17 cellular contexts compared by ENCODE assay signal in genomic region chr3:108287146-108287545, GRCh38. TPM values are rescaled to one million over a fixed set of nuclear protein-coding genes. Genes with fewer than 3 reads are reported as not detected.
A peak's percentile ranks its signal among the peaks of the same experiment; 100 is the strongest.
DNase-seq lines count a peak whose midpoint lies in the region; ATAC-seq and TF ChIP-seq lines count a peak whose summit lies in the region.
"Had no signal": no experiment of that assay in that cellular context is flagged by ENCODE, and none has a peak within 500 bp of the region (broad histone marks: within the 10 kb centered on the region; RNA-seq: fewer than 3 reads in every experiment).

No MANE protein-coding gene starts in this region.

- H3K27ac Mint-ChIP-seq in stimulated activated effector memory CD8-positive, alpha-beta T cell treated with anti-CD3 and anti-CD28 coated beads, Interleukin-12 subunit alpha, Interleukin-12 subunit beta, amount 100 ng/mL, for 72 hours = no peak overlapping the region
- H3K27ac Mint-ChIP-seq in Calu3 (ENCODE audit: unreplicated experiment) = no peak overlapping the region
- H3K27ac Mint-ChIP-seq: progenitor cell of endocrine pancreas had no signal

- no peaks in the 10 kb centered on the region for H4K20me1 ChIP-seq in OCI-LY3 (ENCODE audit: insufficient read depth, low read length)

- H3K4me2 ChIP-seq in OCI-LY3 (ENCODE audit: low read length) = peak overlapping the region; percentile 10

- H3K4me3 ChIP-seq in OCI-LY3 (ENCODE audit: low read length) = no peak overlapping the region
- H3K4me3 ChIP-seq: thyroid gland had no signal

- no peaks in the 10 kb centered on the region for H3K9me3 Mint-ChIP-seq in stimulated activated effector memory CD8-positive, alpha-beta T cell treated with anti-CD3 and anti-CD28 coated beads, Interleukin-12 subunit alpha, Interleukin-12 subunit beta, amount 100 ng/mL, for 72 hours
- peaks cover 4% of the 10 kb centered on the region for H3K9me3 Mint-ChIP-seq in Calu3 (ENCODE audit: low read depth, unreplicated experiment)

- ATAC-seq in GM19372 (IDR thresholded peaks at IDR 0.05; ENCODE audit: low read depth, unreplicated experiment) (peak; percentile 75), HG02763 (IDR thresholded peaks at IDR 0.05; ENCODE audit: unreplicated experiment) (peak; percentile 63)
- no peak for ATAC-seq in stimulated activated effector memory CD8-positive, alpha-beta T cell treated with anti-CD3 and anti-CD28 coated beads, Interleukin-12 subunit alpha, Interleukin-12 subunit beta, amount 100 ng/mL, for 72 hours

- CTCF ChIA-PET in Calu3 (lab: Charles Lee) = no interaction called here

- no peak overlapping the region for H3K9ac ChIP-seq in OCI-LY3 (ENCODE audit: low read length)

- in situ Hi-C loops in GM13977 (cut with MboI; ENCODE audit: low pct_unique_long_range_greater_than_20kb, low sequenced_read_pairs, unreplicated experiment) = no loop called here

- no TSS peak for BruUV-seq in Calu3 (replicated peaks; lab: Mats Ljungman, UMichigan)

- H2AFZ ChIP-seq in OCI-LY3 (ENCODE audit: low read depth, low read length) = 0 out of 2 replicates have a peak overlapping the region, but pooled peaks have one; percentile 4

- H3K27ac ChIP-seq in OCI-LY3 (ENCODE audit: low read length) = peak overlapping the region; percentile 35
- H3K27ac ChIP-seq: HL-60, RWPE1, thyroid gland had no signal

- peaks cover 10% of the 10 kb centered on the region for H3K4me1 Mint-ChIP-seq in stimulated activated effector memory CD8-positive, alpha-beta T cell treated with anti-CD3 and anti-CD28 coated beads, Interleukin-12 subunit alpha, Interleukin-12 subunit beta, amount 100 ng/mL, for 72 hours
- peaks cover 17% of the 10 kb centered on the region for H3K4me1 Mint-ChIP-seq in Calu3 (ENCODE audit: low read depth, unreplicated experiment)

- intact Hi-C loops in Calu3 (cut with micrococcal nuclease; ENCODE audit: unreplicated experiment) = no loop called here

- no peaks in the 10 kb centered on the region for H3K36me3 Mint-ChIP-seq in stimulated activated effector memory CD8-positive, alpha-beta T cell treated with anti-CD3 and anti-CD28 coated beads, Interleukin-12 subunit alpha, Interleukin-12 subunit beta, amount 100 ng/mL, for 72 hours
- peaks cover 5% of the 10 kb centered on the region for H3K36me3 Mint-ChIP-seq in Calu3 (ENCODE audit: insufficient read depth, unreplicated experiment)

- no peaks in the 10 kb centered on the region for H3K27me3 Mint-ChIP-seq in Calu3 (ENCODE audit: unreplicated experiment)
- H3K27me3 Mint-ChIP-seq: progenitor cell of endocrine pancreas had no signal

- no peak overlapping the region for H3K4me3 Mint-ChIP-seq in stimulated activated effector memory CD8-positive, alpha-beta T cell treated with anti-CD3 and anti-CD28 coated beads, Interleukin-12 subunit alpha, Interleukin-12 subunit beta, amount 100 ng/mL, for 72 hours
- H3K4me3 Mint-ChIP-seq in Calu3 (ENCODE audit: low read depth, unreplicated experiment) = no peak overlapping the region

- 0 out of 2 replicates have a peak, but pooled peaks cover 4% of the 10 kb centered on the region for H3K27me3 ChIP-seq in OCI-LY3 (ENCODE audit: low read depth, low read length)
- H3K27me3 ChIP-seq: thyroid gland had no signal

- H3K79me2 ChIP-seq in OCI-LY3 (ENCODE audit: low read length) = no peaks in the 10 kb centered on the region

- peaks cover 25% of the 10 kb centered on the region for H3K4me1 ChIP-seq in OCI-LY3 (ENCODE audit: low read length)

- no peaks in the 10 kb centered on the region for H3K9me3 ChIP-seq in OCI-LY3 (ENCODE audit: insufficient read depth, low read length)
- H3K9me3 ChIP-seq: thyroid gland had no signal

- no peaks in the 10 kb centered on the region for H3K36me3 ChIP-seq in OCI-LY3 (replicated peaks; ENCODE audit: low read depth, low read length)
- H3K36me3 ChIP-seq: thyroid gland had no signal

- TF ChIP-seq CTCF in GM13977 (IDR thresholded peaks at IDR 0.05; ENCODE audit: extremely low read depth, insufficient read depth, missing control alignments) (no peak), OCI-LY3 (IDR thresholded peaks at IDR 0.05; ENCODE audit: low read depth, low read length) (no peak), Calu3 (IDR thresholded peaks at IDR 0.05; ENCODE audit: unreplicated experiment) (no peak)

- peak; percentile 31 for DNase-seq in GM13977 (ENCODE audit: low spot score)
- DNase-seq in NCI-H226 = no peak
- DNase-seq in effector CD8-positive, alpha-beta T cell (lab: John Stamatoyannopoulos, UW) = no peak
- no peak for DNase-seq in stimulated activated effector memory CD8-positive, alpha-beta T cell treated with anti-CD3 and anti-CD28 coated beads, Interleukin-12 subunit alpha, Interleukin-12 subunit beta, amount 100 ng/mL, for 72 hours (ENCODE audit: low spot score in 2 of 2)
- no peak for DNase-seq in Calu3
- DNase-seq: anterior cingulate cortex, cortex of kidney, NCI-H1694 treated with DMSO at 0.1 percent for 48 hours, NCI-H526, thyroid gland had no signal

RNA-seq across cellular contexts. Expression of gene HHLA2, which starts 9.2 kb away (rescaled TPM):
- total RNA-seq in Calu3 (2022) = 5.8 and 7.2 TPM in 2 replicates
- total RNA-seq: myocyte, progenitor cell of endocrine pancreas, thyroid gland had no signal
